Comparison of ENCODE assay signal across 9 cellular contexts in the genomic region with DNA sequence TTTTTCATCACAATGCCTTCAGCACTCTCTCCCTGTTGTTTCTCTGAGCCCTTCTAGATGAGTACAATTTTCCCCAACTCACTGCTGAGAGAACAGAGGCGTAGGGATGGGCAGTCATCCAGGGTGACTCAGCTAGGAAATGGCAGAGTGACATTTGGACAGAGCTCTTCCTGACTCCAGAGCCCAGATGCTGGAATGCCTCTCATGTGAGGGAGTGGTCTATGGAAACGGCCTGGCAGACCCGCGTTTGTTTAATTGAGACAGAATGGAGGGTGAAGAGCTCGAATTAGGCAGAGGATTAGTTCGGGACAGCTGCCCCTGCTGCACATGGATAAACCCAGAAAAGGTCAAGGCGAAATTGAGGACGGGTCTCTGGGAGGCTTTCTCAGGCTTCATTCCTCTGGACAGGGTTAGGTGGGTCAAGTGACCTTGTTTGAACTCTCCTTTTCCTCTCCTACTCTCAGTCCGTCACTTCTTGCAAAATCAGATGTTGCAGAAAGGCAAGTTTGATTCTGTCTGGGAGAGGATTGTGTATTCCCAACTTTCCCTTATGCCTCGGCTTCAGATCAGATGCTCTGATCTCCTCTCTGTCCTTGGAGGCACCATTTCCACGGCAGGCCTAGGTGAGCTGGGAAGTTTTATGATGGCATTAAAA. TPM values are rescaled to one million over a fixed set of nuclear protein-coding genes. Genes with fewer than 3 reads are reported as not detected.
DNase-seq lines count a peak whose midpoint lies in the region; ATAC-seq and TF ChIP-seq lines count a peak whose summit lies in the region.
"Had no signal": no experiment of that assay in that cellular context is flagged by ENCODE, and none has a peak within 500 bp of the region (broad histone marks: within the 10 kb centered on the region; RNA-seq: fewer than 3 reads in every experiment).

No MANE protein-coding gene starts in this region.

- H3K27ac Mint-ChIP-seq in CD4-positive, alpha-beta T cell: no peak overlapping the region
- no peak overlapping the region for H3K27ac Mint-ChIP-seq in CD8-positive, alpha-beta T cell

- DNase-seq in D341Med (ENCODE audit: low spot score) (peak; percentile 54), RPMI7951 (ENCODE audit: low read depth) (peak; percentile 84), foreskin keratinocyte (peak in 1 of 2 donors; percentile 37), ovary (peak; percentile 24 to 79 (median 55)), mesenteric fat pad (ENCODE audit: low spot score) (no peak)
- DNase-seq in CD4-positive, alpha-beta T cell: no peak
- no peak for DNase-seq in CD8-positive, alpha-beta T cell

- H3K36me3 Mint-ChIP-seq in CD4-positive, alpha-beta T cell (ENCODE audit: low read depth): no peaks in the 10 kb centered on the region
- no peaks in the 10 kb centered on the region for H3K36me3 Mint-ChIP-seq in CD8-positive, alpha-beta T cell

- H3K27me3 ChIP-seq in foreskin keratinocyte (peaks cover 16% of the 10 kb centered on the region), ovary (no peaks in the 10 kb centered on the region)
- H3K27me3 ChIP-seq in CD4-positive, alpha-beta T cell (ENCODE audit: control insufficient read depth, insufficient read depth, low read length): peaks cover 17% of the 10 kb centered on the region
- no peaks in the 10 kb centered on the region for H3K27me3 ChIP-seq in CD8-positive, alpha-beta T cell (ENCODE audit: insufficient read depth, low read length)

- CTCF ChIA-PET in CD4-positive, alpha-beta T cell (lab: Charles Lee): no interaction called here
- CTCF ChIA-PET in CD8-positive, alpha-beta T cell (lab: Charles Lee): no interaction called here

- no peak for TF ChIP-seq CTCF in foreskin keratinocyte (conservative IDR thresholded peaks at IDR 0.05)
- TF ChIP-seq CTCF in ovary (IDR thresholded peaks at IDR 0.05): no peak
- no peak for TF ChIP-seq CTCF in CD4-positive, alpha-beta T cell (IDR thresholded peaks at IDR 0.05)
- no peak for TF ChIP-seq CTCF in CD8-positive, alpha-beta T cell (IDR thresholded peaks at IDR 0.05)

- H3K9me3 ChIP-seq in ovary: no peaks in the 10 kb centered on the region
- no peaks in the 10 kb centered on the region for H3K9me3 ChIP-seq in CD4-positive, alpha-beta T cell (ENCODE audit: control insufficient read depth, low read length)
- no peaks in the 10 kb centered on the region for H3K9me3 ChIP-seq in CD8-positive, alpha-beta T cell (ENCODE audit: low read length)

- H3K4me3 Mint-ChIP-seq in CD4-positive, alpha-beta T cell: no peak overlapping the region
- no peak overlapping the region for H3K4me3 Mint-ChIP-seq in CD8-positive, alpha-beta T cell

- no peaks in the 10 kb centered on the region for H3K36me3 ChIP-seq in ovary
- no peaks in the 10 kb centered on the region for H3K36me3 ChIP-seq in CD8-positive, alpha-beta T cell (ENCODE audit: insufficient read depth, low read length)

- no peak for TF ChIP-seq POLR2A in ovary (IDR thresholded peaks at IDR 0.05)

- TF ChIP-seq EP300 in ovary (IDR thresholded peaks at IDR 0.05): no peak

- ATAC-seq in foreskin keratinocyte: peak; percentile 67
- ATAC-seq in HG02981 (IDR thresholded peaks at IDR 0.05; ENCODE audit: unreplicated experiment): no peak
- no peak for ATAC-seq in CD4-positive, alpha-beta T cell (ENCODE audit: poor library complexity)
- no peak for ATAC-seq in CD8-positive, alpha-beta T cell

- H3K9me3 Mint-ChIP-seq in CD4-positive, alpha-beta T cell: no peaks in the 10 kb centered on the region
- no peaks in the 10 kb centered on the region for H3K9me3 Mint-ChIP-seq in CD8-positive, alpha-beta T cell

- H3K4me1 Mint-ChIP-seq in CD4-positive, alpha-beta T cell (ENCODE audit: low read depth): peaks cover 9% of the 10 kb centered on the region
- H3K4me1 Mint-ChIP-seq in CD8-positive, alpha-beta T cell (ENCODE audit: low read depth): peaks cover 18% of the 10 kb centered on the region

- peaks cover 5% of the 10 kb centered on the region for H3K4me1 ChIP-seq in foreskin keratinocyte
- peaks cover 1% of the 10 kb centered on the region for H3K4me1 ChIP-seq in ovary (ENCODE audit: insufficient read depth)
- peaks cover 15% of the 10 kb centered on the region for H3K4me1 ChIP-seq in CD8-positive, alpha-beta T cell (ENCODE audit: insufficient read depth, low read length)

- H3K27ac ChIP-seq in foreskin keratinocyte (no peak overlapping the region), ovary (no peak overlapping the region)
- H3K27ac ChIP-seq in CD4-positive, alpha-beta T cell (ENCODE audit: low read depth, low read length): no peak overlapping the region
- H3K27ac ChIP-seq in CD8-positive, alpha-beta T cell (ENCODE audit: low read depth, low read length): no peak overlapping the region

- no peak overlapping the region for H3K4me3 ChIP-seq in ovary
- H3K4me3 ChIP-seq in CD8-positive, alpha-beta T cell (ENCODE audit: low read depth, low read length): no peak overlapping the region

- peaks cover 59% of the 10 kb centered on the region for H3K27me3 Mint-ChIP-seq in CD4-positive, alpha-beta T cell
- peaks cover 55% of the 10 kb centered on the region for H3K27me3 Mint-ChIP-seq in CD8-positive, alpha-beta T cell (ENCODE audit: low read depth)

- intact Hi-C loops in ovary (cut with DNase I): no loop called here
- intact Hi-C loops in CD4-positive, alpha-beta T cell (cut with DNase I, micrococcal nuclease): no loop called here
- intact Hi-C loops in CD8-positive, alpha-beta T cell (cut with DNase I, micrococcal nuclease): no loop called here

- POLR2A ChIA-PET in CD4-positive, alpha-beta T cell (lab: Charles Lee): no interaction called here
- POLR2A ChIA-PET in CD8-positive, alpha-beta T cell (lab: Charles Lee): interaction anchor here (0.7 kb wide), 1 partner anchor 696 kb away, joined by 3 read pairs; no protein-coding TSS in a partner anchor

- WGBS in ovary, 3 donors: 16 to 20% (median 18%) methylated on average over 11 of the region's 11 CpGs

RNA-seq across cellular contexts. Expression of gene LMO2, which starts 7.6 kb away (rescaled TPM):
- 0.12 and 0.59 TPM in 2 replicates for total RNA-seq in RPMI7951 (2014; rRNA removed; shearing (Covaris generic))
- total RNA-seq in foreskin keratinocyte: 1.6 and 1.7 TPM in 2 replicates
- polyA plus RNA-seq in foreskin keratinocyte: 1.9 TPM in 2 replicates
- 10 to 100 TPM in 5 of 7 donors, 1 to 10 TPM in 2; 6.9 to 18.6 (median 13.2) TPM for total RNA-seq in ovary
- polyA plus RNA-seq in ovary: 10 to 100 TPM; 26.5 to 48.2 TPM
- total RNA-seq in mesenteric fat pad: 27.3 TPM
- total RNA-seq in CD4-positive, alpha-beta T cell: under 1 TPM; 0.61 to 0.80 TPM
- not detected for total RNA-seq in CD8-positive, alpha-beta T cell
- total RNA-seq: T-helper 2 cell treated with Interferon-gamma antibody and Interleukin-4, amounts not matched to agents 100 ng/mL and 5 ng/mL, for 36 hours had no signal

Comparison
In these comparisons a context has a peak if more than half of its experiments do, and no peak if none do; other contexts are left out.
1. DNase-seq: peak in D341Med (single experiment), RPMI7951 (single experiment) and ovary (5 of 5); none in mesenteric fat pad (single experiment), CD4-positive, alpha-beta T cell (0 of 10) and CD8-positive, alpha-beta T cell (0 of 7).